ENCODE assay signal across 8 cellular contexts in the genomic region with DNA sequence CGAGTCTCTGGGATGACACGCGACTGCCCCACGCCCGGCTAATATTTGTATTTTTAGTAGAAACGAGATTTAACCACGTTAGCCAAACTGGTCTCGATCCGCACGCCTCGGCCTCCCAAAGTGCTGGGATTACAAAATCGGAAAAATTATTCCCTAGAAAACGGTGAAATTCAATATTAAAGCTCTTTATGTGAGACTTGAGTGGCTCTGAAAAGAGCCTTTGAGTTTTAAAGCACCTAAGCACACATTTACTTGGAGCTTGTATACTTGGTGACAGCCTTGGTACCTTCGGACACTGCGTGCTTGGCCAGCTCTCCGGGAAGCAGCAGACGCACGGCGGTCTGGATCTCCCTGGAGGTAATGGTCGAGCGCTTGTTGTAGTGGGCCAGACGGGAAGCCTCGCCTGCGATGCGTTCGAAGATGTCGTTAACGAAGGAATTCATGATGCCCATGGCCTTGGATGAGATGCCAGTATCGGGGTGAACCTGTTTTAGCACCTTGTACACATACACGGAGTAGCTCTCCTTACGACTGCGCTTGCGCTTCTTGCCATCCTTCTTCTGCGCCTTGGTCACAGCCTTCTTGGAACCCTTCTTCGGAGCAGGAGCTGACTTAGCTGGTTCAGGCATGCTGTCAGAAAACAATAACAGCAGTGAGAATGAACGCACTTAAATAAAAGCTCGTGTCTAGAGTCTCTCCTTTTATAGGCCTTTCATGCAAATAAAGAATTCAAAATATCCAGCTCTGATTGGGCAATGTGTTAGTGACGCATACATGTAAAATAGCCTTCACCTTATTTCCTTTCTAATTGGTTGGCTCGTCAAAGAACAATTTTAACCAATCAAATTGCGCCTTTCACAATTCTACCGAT.
DNase-seq lines count a peak whose midpoint lies in the region; ATAC-seq and TF ChIP-seq lines count a peak whose summit lies in the region.

No MANE protein-coding gene starts in this region.

- no peaks in the 10 kb centered on the region for H3K36me3 Mint-ChIP-seq in activated naive CD4-positive, alpha-beta T cell treated with anti-CD3 and anti-CD28 coated beads, Interleukin-2, amount 10 ng/mL, durations not matched to agents 7 days and 5 days

- H3K9ac ChIP-seq in ES-I3 (ENCODE audit: low read depth, low read length): peak overlapping the region; percentile 67
- H3K9ac ChIP-seq in neuronal stem cell (ENCODE audit: low read depth, low read length, poor library complexity): peak overlapping the region; percentile 83

- CTCF ChIA-PET in activated naive CD4-positive, alpha-beta T cell treated with anti-CD3 and anti-CD28 coated beads, Interleukin-2, amount 10 ng/mL, durations not matched to agents 7 days and 5 days (lab: Charles Lee): interaction anchor here (0.7 to 1.7 kb wide), 7 partner anchors 17 to 153 kb away, joined by 3 to 8 read pairs (median 5); a partner anchor contains a TSS

- peak overlapping the region; percentile 69 for H2BK5ac ChIP-seq in neuronal stem cell (ENCODE audit: low read length)

- no peaks in the 10 kb centered on the region for H3K9me3 Mint-ChIP-seq in activated naive CD4-positive, alpha-beta T cell treated with anti-CD3 and anti-CD28 coated beads, Interleukin-2, amount 10 ng/mL, durations not matched to agents 7 days and 5 days

- no peak overlapping the region for H3K27ac Mint-ChIP-seq in activated naive CD4-positive, alpha-beta T cell treated with anti-CD3 and anti-CD28 coated beads, Interleukin-2, amount 10 ng/mL, durations not matched to agents 7 days and 5 days

- no peak overlapping the region for H4K8ac ChIP-seq in neuronal stem cell (ENCODE audit: low read depth, low read length)

- peak; percentile 55 for ATAC-seq in GM21825 (IDR thresholded peaks at IDR 0.05; ENCODE audit: unreplicated experiment)

- peak overlapping the region; percentile 72 for H3K4me2 ChIP-seq in neuronal stem cell (ENCODE audit: insufficient read depth, low read length, poor library complexity, severe bottlenecking)

- peak overlapping the region; percentile 98 for H3K27ac ChIP-seq in neuronal stem cell (replicated peaks; ENCODE audit: low read length)
- peak overlapping the region; percentile 93 to 94 for H3K27ac ChIP-seq in uterus

- intact Hi-C loops in uterus (cut with DNase I; ENCODE audit: low total_unique reads): no loop called here

- H3K18ac ChIP-seq in neuronal stem cell (ENCODE audit: low read length): peak overlapping the region; percentile 92

- H3K9me3 ChIP-seq in ES-I3 (ENCODE audit: control insufficient read depth, insufficient read depth, low read length) (no peaks in the 10 kb centered on the region), neuronal stem cell (replicated peaks in 1 of 2; ENCODE audit: control insufficient read depth in 2 of 2, insufficient read depth in 1 of 2, low read depth in 1 of 2, low read length in 2 of 2) (no peaks in the 10 kb centered on the region), uterus (no peaks in the 10 kb centered on the region)

- H3K36me3 ChIP-seq in ES-I3 (ENCODE audit: insufficient read depth, low read length) (no peaks in the 10 kb centered on the region), neuronal stem cell (replicated peaks in 1 of 2; ENCODE audit: control insufficient read depth in 2 of 2, insufficient read depth in 2 of 2, low read length in 2 of 2) (no peaks in the 10 kb centered on the region), uterus (no peaks in the 10 kb centered on the region)

- H2BK15ac ChIP-seq in neuronal stem cell (ENCODE audit: low read length): no peak overlapping the region

- peak overlapping the region; percentile 95 for H3K23ac ChIP-seq in neuronal stem cell (ENCODE audit: low read depth, low read length, poor library complexity)

- H3K27me3 ChIP-seq in neuronal stem cell (ENCODE audit: control insufficient read depth in 3 of 3, insufficient read depth in 3 of 3, low read depth in 1 of 3, low read length in 3 of 3) (no peaks in the 10 kb centered on the region), uterus (no peaks in the 10 kb centered on the region)

- H3K4ac ChIP-seq in neuronal stem cell (ENCODE audit: low read length): no peak overlapping the region

- H2BK12ac ChIP-seq in neuronal stem cell (ENCODE audit: low read length): no peak overlapping the region

- peak overlapping the region; percentile 78 to 89 for H3K4me3 ChIP-seq in neuronal stem cell (ENCODE audit: low read length in 2 of 2)
- peak overlapping the region; percentile 33 to 52 for H3K4me3 ChIP-seq in uterus

- no peak overlapping the region for H4K91ac ChIP-seq in neuronal stem cell (ENCODE audit: low read depth, low read length, poor library complexity)

- H3K4me3 Mint-ChIP-seq in activated naive CD4-positive, alpha-beta T cell treated with anti-CD3 and anti-CD28 coated beads, Interleukin-2, amount 10 ng/mL, durations not matched to agents 7 days and 5 days: no peak overlapping the region

- H2BK120ac ChIP-seq in neuronal stem cell (ENCODE audit: low read depth, low read length): no peak overlapping the region

- TF ChIP-seq CTCF in uterus (IDR thresholded peaks at IDR 0.05): peak in 1 of 4 experiments; percentile 22

- H3K14ac ChIP-seq in neuronal stem cell (ENCODE audit: low read length): no peak overlapping the region

- H3K4me1 ChIP-seq in ES-I3 (ENCODE audit: insufficient read depth, low read length) (peaks cover 5% of the 10 kb centered on the region; the same call in 1 of the 2 replicates), neuronal stem cell (ENCODE audit: control insufficient read depth in 2 of 2, insufficient read depth in 1 of 2, low read depth in 1 of 2, low read length in 2 of 2) (peaks cover 2 to 5% of the 10 kb centered on the region in 2 donors), uterus (peaks cover 0 to 3% of the 10 kb centered on the region in 2 donors)

- H2AFZ ChIP-seq in neuronal stem cell (ENCODE audit: low read length): no peak overlapping the region

- H3K27me3 Mint-ChIP-seq in activated naive CD4-positive, alpha-beta T cell treated with anti-CD3 and anti-CD28 coated beads, Interleukin-2, amount 10 ng/mL, durations not matched to agents 7 days and 5 days: no peaks in the 10 kb centered on the region

- peak; percentile 97 for TF ChIP-seq POLR2A in Raji (IDR thresholded peaks at IDR 0.05; ENCODE audit: insufficient read depth, low read depth, low read length)
- TF ChIP-seq POLR2A in uterus (IDR thresholded peaks at IDR 0.05): peak; percentile 96 to 98

- H2AK5ac ChIP-seq in neuronal stem cell (ENCODE audit: low read depth, low read length): no peak overlapping the region

- DNase-seq in LHCN-M2 (ENCODE audit: low read depth): peak; percentile 85
- DNase-seq in activated naive CD4-positive, alpha-beta T cell treated with anti-CD3 and anti-CD28 coated beads, Interleukin-2, amount 10 ng/mL, durations not matched to agents 7 days and 5 days: peak; percentile 91
- DNase-seq in germinal center (ENCODE audit: low spot score): peak; percentile 91
- no peak for DNase-seq in neuronal stem cell (ENCODE audit: low spot score)
- DNase-seq in uterus: peak; percentile 58 to 88

- H3K4me1 Mint-ChIP-seq in activated naive CD4-positive, alpha-beta T cell treated with anti-CD3 and anti-CD28 coated beads, Interleukin-2, amount 10 ng/mL, durations not matched to agents 7 days and 5 days: peaks cover 47% of the 10 kb centered on the region

- no peaks in the 10 kb centered on the region for H3K79me1 ChIP-seq in neuronal stem cell (ENCODE audit: low read depth, low read length)

- no CpG with 5 or more reads among the region's 41 CpGs for WGBS in neuronal stem cell (ENCODE audit: extremely low coverage in 2 of 2, insufficient read length in 2 of 2, insufficient replicate concordance in 1 of 2), 2 donors
